8 cellular contexts compared by ENCODE assay signal in the genomic region with DNA sequence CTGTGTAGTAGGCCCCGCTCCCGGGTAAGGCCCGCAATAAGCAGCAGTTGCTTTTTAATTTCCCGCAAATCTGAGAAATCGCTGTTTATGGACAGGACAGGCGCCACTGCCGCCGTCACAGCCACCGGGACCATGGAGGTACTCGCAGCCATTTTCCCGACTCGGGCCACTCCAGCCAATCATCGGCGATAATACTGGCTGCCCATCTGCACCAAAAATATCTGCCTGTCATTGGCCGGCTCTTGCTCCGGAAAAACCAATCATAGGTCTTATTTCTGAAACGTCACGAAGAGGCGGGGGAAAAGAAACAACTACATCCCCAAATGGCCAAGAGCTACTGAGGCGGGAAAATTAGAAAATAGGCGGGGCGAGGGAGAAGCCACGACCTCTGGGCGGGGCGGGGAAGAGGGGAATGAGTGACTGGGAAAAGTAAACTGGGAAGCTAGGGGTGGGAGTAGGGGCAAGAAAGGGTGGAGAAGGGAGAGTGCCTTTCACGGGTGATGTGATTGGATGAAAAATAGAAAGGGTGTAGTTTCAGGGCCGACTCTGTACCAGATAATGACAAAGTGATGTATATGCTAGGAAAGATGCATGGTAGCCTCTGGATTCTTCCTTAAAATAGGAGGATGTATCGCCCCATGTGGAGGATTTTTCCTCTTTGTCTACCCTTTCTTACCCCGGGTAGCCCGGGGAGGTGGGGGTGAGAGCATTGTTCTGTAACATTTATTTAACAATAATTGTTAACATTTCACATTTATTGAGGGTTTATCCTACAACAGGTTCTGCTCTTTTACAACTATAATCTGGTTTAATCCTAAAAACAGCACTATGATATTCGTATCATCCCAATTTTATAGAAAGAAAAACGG. TPM values are rescaled to one million over a fixed set of nuclear protein-coding genes. Genes with fewer than 3 reads are reported as not detected.
DNase-seq lines count a peak whose midpoint lies in the region; ATAC-seq and TF ChIP-seq lines count a peak whose summit lies in the region.

A gene with protein sequence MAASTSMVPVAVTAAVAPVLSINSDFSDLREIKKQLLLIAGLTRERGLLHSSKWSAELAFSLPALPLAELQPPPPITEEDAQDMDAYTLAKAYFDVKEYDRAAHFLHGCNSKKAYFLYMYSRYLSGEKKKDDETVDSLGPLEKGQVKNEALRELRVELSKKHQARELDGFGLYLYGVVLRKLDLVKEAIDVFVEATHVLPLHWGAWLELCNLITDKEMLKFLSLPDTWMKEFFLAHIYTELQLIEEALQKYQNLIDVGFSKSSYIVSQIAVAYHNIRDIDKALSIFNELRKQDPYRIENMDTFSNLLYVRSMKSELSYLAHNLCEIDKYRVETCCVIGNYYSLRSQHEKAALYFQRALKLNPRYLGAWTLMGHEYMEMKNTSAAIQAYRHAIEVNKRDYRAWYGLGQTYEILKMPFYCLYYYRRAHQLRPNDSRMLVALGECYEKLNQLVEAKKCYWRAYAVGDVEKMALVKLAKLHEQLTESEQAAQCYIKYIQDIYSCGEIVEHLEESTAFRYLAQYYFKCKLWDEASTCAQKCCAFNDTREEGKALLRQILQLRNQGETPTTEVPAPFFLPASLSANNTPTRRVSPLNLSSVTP (minus strand): TSS at position 163 of the 869 bp plus-strand sequence. CDS start 11 bp downstream, at position 152.

- no peak for TF ChIP-seq CTCF in AG10803 (conservative IDR thresholded peaks at IDR 0.05; ENCODE audit: low read length)

- peak within 1 kb of the TSS; percentile 81 for H3K4me3 ChIP-seq in AG10803 (ENCODE audit: low read length)

- peak; percentile 98 for ATAC-seq in GM19043 (IDR thresholded peaks at IDR 0.05; ENCODE audit: low read depth, unreplicated experiment)
- ATAC-seq in HG03378 (IDR thresholded peaks at IDR 0.05; ENCODE audit: unreplicated experiment): peak; percentile 95

- DNase-seq in AG10803 (ENCODE audit: low read depth): peak; percentile 97
- DNase-seq in NCI-H460 (ENCODE audit: extremely low read depth, low read depth): peak; percentile 99
- DNase-seq in activated CD4-positive, CD25-positive, alpha-beta regulatory T cell treated with anti-CD3 and anti-CD28 coated beads, Interleukin-2, amount 50 U/mL, for 72 hours: peak; percentile 81
- DNase-seq in cerebellar nuclear complex (lab: John Stamatoyannopoulos, UW): peak; percentile 66 to 85
- peak; percentile 99 for DNase-seq in islet precursor cell
- peak; percentile 81 to 92 (median 85) for DNase-seq in stimulated activated CD4-positive, alpha-beta T cell treated with anti-CD3 and anti-CD28 coated beads, Interleukin-12 subunit alpha, Interleukin-12 subunit beta, amount 100 ng/mL, for 48 hours (ENCODE audit: low read depth in 2 of 3, low spot score in 1 of 3)

RNA-seq across cellular contexts. Expression of the gene that starts here (rescaled TPM):
- total RNA-seq in NCI-H460 (2014; rRNA removed; shearing (Covaris generic)): 44.4 and 53.1 TPM in 2 replicates
- 33.6 and 55.7 TPM in 2 replicates for polyA plus RNA-seq in NCI-H460 (2014; cell fraction: nucleus; rRNA removed)

Comparison
In these comparisons a context has a peak if more than half of its experiments do, and no peak if none do; other contexts are left out.
1. Peak in every context shown above with its lines: DNase-seq, ATAC-seq and H3K4me3 ChIP-seq.